ENCODE assay signal across 8 cellular contexts in the genomic region with DNA sequence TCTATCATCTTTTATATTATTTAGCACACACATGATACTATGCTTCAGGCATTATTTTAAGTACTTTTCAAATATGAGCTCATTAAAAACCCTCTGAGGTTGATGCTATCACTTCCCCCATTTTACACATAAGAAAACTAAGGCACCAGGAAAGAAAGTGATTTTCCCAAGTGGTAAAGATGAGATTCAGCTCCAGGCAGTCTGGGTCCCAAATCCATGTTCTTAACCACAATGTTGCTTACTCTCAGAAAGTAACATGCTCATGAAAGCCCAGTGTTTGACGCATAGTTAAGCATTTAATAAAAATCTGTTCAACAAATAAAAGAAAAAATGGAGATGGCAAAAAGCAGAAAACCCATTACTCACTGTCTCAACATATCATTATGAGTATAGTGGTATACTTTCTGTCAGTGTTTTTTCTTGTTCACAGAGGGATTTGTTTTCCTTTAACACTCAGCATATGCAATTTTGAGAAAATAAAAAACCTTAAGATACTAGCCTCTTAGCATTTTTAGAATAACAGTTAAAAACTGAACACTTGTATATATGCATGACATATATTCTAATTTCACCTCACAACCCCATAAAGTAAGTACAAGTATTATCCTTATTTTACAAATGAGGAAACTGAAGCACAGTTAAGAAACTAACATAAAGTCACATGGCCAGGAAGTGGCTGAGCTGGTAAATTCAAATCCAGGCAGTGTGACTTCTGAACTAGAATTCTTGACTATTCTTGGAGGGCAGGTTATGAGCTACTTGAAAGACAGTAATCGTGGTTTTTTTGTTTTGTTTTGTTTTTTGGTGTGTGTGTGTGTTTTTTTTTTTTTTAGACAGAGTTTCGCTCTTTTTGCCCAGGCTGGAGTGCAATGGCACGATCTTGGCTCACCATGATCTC. TPM values are rescaled to one million over a fixed set of nuclear protein-coding genes. Genes with fewer than 3 reads are reported as not detected.
DNase-seq lines count a peak whose midpoint lies in the region; ATAC-seq and TF ChIP-seq lines count a peak whose summit lies in the region.
"Had no signal": no experiment of that assay in that cellular context is flagged by ENCODE, and none has a peak within 500 bp of the region (broad histone marks: within the 10 kb centered on the region; RNA-seq: fewer than 3 reads in every experiment).

No MANE protein-coding gene starts in this region.

- no peak overlapping the region for H3K4me3 ChIP-seq in lower leg skin (ENCODE audit: low read depth, poor library complexity, severe bottlenecking)
- H3K4me3 ChIP-seq: psoas muscle had no signal

- ATAC-seq in GM19043 (IDR thresholded peaks at IDR 0.05; ENCODE audit: low read depth, unreplicated experiment): peak; percentile 65
- peak; percentile 70 for ATAC-seq in HG02798 (IDR thresholded peaks at IDR 0.05; ENCODE audit: poor library complexity, unreplicated experiment)

- peak; percentile 26 for DNase-seq in T-helper 2 cell treated with Interferon-gamma antibody and Interleukin-4, amounts not matched to agents 5 μg/mL and 100 μg/mL, for 36 hours (ENCODE audit: low spot score)
- DNase-seq in pons (ENCODE audit: low spot score): peak; percentile 70
- DNase-seq in lower leg skin (ENCODE audit: low spot score in 2 of 2): no peak
- DNase-seq in hypothalamus (lab: John Stamatoyannopoulos, UW): no peak
- no peak for DNase-seq in NCI-H446 (lab: John Stamatoyannopoulos, UW)
- DNase-seq: psoas muscle had no signal

- H3K9me3 Mint-ChIP-seq in T-helper 2 cell treated with Interferon-gamma antibody and Interleukin-4, amounts not matched to agents 5 μg/mL and 100 μg/mL, for 36 hours: no peaks in the 10 kb centered on the region

- intact Hi-C loops in lower leg skin (cut with DNase I; ENCODE audit: low total_unique reads): no loop called here

- TF ChIP-seq CTCF in lower leg skin (IDR thresholded peaks at IDR 0.05): no peak

- no peak for TF ChIP-seq POLR2A in lower leg skin (IDR thresholded peaks at IDR 0.05)

- peaks cover 1% of the 10 kb centered on the region for H3K36me3 Mint-ChIP-seq in T-helper 2 cell treated with Interferon-gamma antibody and Interleukin-4, amounts not matched to agents 5 μg/mL and 100 μg/mL, for 36 hours (ENCODE audit: low read depth)

- no peaks in the 10 kb centered on the region for H3K27me3 Mint-ChIP-seq in T-helper 2 cell treated with Interferon-gamma antibody and Interleukin-4, amounts not matched to agents 5 μg/mL and 100 μg/mL, for 36 hours (ENCODE audit: low read depth)

- peak overlapping the region; percentile 69 for H3K4me3 Mint-ChIP-seq in T-helper 2 cell treated with Interferon-gamma antibody and Interleukin-4, amounts not matched to agents 5 μg/mL and 100 μg/mL, for 36 hours

- H3K4me1 Mint-ChIP-seq in T-helper 2 cell treated with Interferon-gamma antibody and Interleukin-4, amounts not matched to agents 5 μg/mL and 100 μg/mL, for 36 hours (ENCODE audit: low read depth): peaks cover 37% of the 10 kb centered on the region

- WGBS in lower leg skin, 2 donors: 72 to 73% methylated on average over 4 of the region's 4 CpGs

- peak overlapping the region; percentile 85 for H3K27ac Mint-ChIP-seq in T-helper 2 cell treated with Interferon-gamma antibody and Interleukin-4, amounts not matched to agents 5 μg/mL and 100 μg/mL, for 36 hours

RNA-seq across cellular contexts. Expression of gene PEAK1, which starts 10.4 kb away (rescaled TPM):
- 10 to 100 TPM; 23.4 to 38.2 (median 31.0) TPM for total RNA-seq in lower leg skin

RNA-seq across cellular contexts. Expression of gene HMG20A, which starts 11.2 kb away (rescaled TPM):
- 10 to 100 TPM; 16.8 to 28.1 (median 22.5) TPM for total RNA-seq in lower leg skin

Comparison
In these comparisons a context has a peak if more than half of its experiments do, and no peak if none do; other contexts are left out.
1. DNase-seq: peak in T-helper 2 cell treated with Interferon-gamma antibody and Interleukin-4, amounts not matched to agents 5 μg/mL and 100 μg/mL, for 36 hours (single experiment) and pons (single experiment); none in lower leg skin (0 of 2), hypothalamus (0 of 51) and NCI-H446 (0 of 2).